Comparison of ENCODE assay signal across 1 cellular context in the genomic region with DNA sequence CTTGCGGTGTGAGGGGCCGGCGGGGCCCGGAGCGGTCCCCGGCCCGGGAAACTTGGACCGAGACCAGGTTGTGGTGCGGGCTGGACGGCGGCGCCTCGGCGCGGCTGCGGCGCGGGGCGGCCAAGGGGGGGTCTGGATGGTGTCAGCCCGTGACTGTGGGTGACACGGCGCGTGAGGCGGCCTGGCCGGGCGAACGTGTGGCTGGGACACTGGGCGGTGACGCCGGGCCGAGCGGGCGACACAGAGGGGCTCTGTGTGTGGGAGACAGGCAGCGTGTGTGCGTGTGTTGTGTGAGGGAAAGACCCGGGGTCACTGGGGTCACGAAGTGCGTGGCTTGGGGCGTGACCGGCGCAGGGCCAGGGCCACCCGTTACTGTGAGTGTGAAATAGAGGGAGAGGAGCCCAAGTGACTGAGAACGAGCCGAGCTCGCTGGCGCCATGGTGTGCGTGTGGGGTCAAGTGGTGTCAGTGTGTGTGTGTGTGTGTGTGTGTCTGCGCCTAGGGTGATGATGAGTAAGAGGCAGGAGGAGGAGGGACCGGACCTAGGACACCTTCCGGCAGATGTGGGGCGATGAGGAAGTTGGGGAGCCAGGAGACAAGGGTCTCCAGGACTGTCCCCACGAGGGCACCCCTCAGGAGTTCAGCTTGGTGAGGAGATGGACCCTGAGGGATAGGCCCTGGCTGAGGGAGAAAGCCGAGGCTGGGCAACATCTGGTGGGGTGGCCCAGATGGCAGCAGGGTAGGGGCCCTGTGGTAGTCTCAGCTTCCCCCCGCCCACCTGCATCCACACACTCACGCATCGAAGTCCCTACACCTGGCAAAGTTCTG.
A peak's percentile ranks its signal among the peaks of the same experiment; 100 is the strongest.
TF ChIP-seq lines count a peak whose summit lies in the region.

No MANE protein-coding gene starts in this region.

TF ChIP-seq in HEK293, 187 proteins besides CTCF, POLR2A, EP300 and RAD21 (continued from another document and continues in another):
- TF ChIP-seq ZNF433 (tag by site-specific recombination; IDR thresholded peaks at IDR 0.05; ENCODE audit: low read depth): no peak
- no peak for TF ChIP-seq ZNF529 (tag by site-specific recombination; IDR thresholded peaks at IDR 0.05; ENCODE audit: insufficient replicate concordance)
- TF ChIP-seq, protein P1, sequence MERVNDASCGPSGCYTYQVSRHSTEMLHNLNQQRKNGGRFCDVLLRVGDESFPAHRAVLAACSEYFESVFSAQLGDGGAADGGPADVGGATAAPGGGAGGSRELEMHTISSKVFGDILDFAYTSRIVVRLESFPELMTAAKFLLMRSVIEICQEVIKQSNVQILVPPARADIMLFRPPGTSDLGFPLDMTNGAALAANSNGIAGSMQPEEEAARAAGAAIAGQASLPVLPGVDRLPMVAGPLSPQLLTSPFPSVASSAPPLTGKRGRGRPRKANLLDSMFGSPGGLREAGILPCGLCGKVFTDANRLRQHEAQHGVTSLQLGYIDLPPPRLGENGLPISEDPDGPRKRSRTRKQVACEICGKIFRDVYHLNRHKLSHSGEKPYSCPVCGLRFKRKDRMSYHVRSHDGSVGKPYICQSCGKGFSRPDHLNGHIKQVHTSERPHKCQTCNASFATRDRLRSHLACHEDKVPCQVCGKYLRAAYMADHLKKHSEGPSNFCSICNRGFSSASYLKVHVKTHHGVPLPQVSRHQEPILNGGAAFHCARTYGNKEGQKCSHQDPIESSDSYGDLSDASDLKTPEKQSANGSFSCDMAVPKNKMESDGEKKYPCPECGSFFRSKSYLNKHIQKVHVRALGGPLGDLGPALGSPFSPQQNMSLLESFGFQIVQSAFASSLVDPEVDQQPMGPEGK (tag by site-specific recombination; IDR thresholded peaks at IDR 0.05): peak; percentile 92
- TF ChIP-seq ZNF350 (tag by site-specific recombination; IDR thresholded peaks at IDR 0.05): no peak
- peak; percentile 55 for TF ChIP-seq WT1 (tag by site-specific recombination; IDR thresholded peaks at IDR 0.05)
- TF ChIP-seq ZNF654 (tag by site-specific recombination; IDR thresholded peaks at IDR 0.05; ENCODE audit: low read depth): no peak
- TF ChIP-seq, protein P2, sequence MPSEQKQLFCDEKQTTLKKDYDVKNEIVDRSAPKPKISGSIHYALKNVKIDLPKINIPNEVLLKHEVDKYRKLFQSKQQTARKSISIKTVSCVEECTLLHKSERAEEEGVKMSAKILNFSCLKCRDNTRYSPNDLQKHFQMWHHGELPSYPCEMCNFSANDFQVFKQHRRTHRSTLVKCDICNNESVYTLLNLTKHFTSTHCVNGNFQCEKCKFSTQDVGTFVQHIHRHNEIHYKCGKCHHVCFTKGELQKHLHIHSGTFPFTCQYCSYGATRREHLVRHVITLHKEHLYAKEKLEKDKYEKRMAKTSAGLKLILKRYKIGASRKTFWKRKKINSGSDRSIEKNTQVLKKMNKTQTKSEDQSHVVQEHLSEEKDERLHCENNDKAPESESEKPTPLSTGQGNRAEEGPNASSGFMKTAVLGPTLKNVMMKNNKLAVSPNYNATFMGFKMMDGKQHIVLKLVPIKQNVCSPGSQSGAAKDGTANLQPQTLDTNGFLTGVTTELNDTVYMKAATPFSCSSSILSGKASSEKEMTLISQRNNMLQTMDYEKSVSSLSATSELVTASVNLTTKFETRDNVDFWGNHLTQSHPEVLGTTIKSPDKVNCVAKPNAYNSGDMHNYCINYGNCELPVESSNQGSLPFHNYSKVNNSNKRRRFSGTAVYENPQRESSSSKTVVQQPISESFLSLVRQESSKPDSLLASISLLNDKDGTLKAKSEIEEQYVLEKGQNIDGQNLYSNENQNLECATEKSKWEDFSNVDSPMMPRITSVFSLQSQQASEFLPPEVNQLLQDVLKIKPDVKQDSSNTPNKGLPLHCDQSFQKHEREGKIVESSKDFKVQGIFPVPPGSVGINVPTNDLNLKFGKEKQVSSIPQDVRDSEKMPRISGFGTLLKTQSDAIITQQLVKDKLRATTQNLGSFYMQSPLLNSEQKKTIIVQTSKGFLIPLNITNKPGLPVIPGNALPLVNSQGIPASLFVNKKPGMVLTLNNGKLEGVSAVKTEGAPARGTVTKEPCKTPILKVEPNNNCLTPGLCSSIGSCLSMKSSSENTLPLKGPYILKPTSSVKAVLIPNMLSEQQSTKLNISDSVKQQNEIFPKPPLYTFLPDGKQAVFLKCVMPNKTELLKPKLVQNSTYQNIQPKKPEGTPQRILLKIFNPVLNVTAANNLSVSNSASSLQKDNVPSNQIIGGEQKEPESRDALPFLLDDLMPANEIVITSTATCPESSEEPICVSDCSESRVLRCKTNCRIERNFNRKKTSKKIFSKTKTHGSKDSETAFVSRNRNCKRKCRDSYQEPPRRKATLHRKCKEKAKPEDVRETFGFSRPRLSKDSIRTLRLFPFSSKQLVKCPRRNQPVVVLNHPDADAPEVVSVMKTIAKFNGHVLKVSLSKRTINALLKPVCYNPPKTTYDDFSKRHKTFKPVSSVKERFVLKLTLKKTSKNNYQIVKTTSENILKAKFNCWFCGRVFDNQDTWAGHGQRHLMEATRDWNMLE (tag by site-specific recombination; conservative IDR thresholded peaks at IDR 0.05; ENCODE audit: low read depth): no peak
- TF ChIP-seq, protein P3, sequence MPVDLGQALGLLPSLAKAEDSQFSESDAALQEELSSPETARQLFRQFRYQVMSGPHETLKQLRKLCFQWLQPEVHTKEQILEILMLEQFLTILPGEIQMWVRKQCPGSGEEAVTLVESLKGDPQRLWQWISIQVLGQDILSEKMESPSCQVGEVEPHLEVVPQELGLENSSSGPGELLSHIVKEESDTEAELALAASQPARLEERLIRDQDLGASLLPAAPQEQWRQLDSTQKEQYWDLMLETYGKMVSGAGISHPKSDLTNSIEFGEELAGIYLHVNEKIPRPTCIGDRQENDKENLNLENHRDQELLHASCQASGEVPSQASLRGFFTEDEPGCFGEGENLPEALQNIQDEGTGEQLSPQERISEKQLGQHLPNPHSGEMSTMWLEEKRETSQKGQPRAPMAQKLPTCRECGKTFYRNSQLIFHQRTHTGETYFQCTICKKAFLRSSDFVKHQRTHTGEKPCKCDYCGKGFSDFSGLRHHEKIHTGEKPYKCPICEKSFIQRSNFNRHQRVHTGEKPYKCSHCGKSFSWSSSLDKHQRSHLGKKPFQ (tag by site-specific recombination; IDR thresholded peaks at IDR 0.05): 0 out of 2 replicates have a peak, but pooled peaks have one; percentile 48
- TF ChIP-seq ZNF701 (tag by site-specific recombination; IDR thresholded peaks at IDR 0.05): no peak
- TF ChIP-seq ZNF174 (tag by site-specific recombination; IDR thresholded peaks at IDR 0.05): no peak
- no peak for TF ChIP-seq ZNF521 (tag by site-specific recombination; IDR thresholded peaks at IDR 0.05)
- no peak for TF ChIP-seq ZNF747 (tag by site-specific recombination; IDR thresholded peaks at IDR 0.05)
- TF ChIP-seq, protein P4, sequence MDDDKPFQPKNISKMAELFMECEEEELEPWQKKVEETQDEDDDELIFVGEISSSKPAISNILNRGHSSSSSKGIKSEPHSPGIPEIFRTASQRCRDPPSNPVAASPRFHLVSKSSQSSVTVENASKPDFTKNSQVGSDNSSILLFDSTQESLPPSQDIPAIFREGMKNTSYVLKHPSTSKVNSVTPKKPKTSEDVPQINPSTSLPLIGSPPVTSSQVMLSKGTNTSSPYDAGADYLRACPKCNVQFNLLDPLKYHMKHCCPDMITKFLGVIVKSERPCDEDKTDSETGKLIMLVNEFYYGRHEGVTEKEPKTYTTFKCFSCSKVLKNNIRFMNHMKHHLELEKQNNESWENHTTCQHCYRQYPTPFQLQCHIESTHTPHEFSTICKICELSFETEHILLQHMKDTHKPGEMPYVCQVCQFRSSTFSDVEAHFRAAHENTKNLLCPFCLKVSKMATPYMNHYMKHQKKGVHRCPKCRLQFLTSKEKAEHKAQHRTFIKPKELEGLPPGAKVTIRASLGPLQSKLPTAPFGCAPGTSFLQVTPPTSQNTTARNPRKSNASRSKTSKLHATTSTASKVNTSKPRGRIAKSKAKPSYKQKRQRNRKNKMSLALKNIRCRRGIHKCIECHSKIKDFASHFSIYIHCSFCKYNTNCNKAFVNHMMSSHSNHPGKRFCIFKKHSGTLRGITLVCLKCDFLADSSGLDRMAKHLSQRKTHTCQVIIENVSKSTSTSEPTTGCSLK (tag by site-specific recombination; IDR thresholded peaks at IDR 0.05): no peak
- no peak for TF ChIP-seq ZNF416 (tag by site-specific recombination; IDR thresholded peaks at IDR 0.05)
- TF ChIP-seq REPIN1 (tag by site-specific recombination; IDR thresholded peaks at IDR 0.05; ENCODE audit: low read depth): no peak
- no peak for TF ChIP-seq ZNF623 (tag by site-specific recombination; IDR thresholded peaks at IDR 0.05)
- TF ChIP-seq, protein P5, sequence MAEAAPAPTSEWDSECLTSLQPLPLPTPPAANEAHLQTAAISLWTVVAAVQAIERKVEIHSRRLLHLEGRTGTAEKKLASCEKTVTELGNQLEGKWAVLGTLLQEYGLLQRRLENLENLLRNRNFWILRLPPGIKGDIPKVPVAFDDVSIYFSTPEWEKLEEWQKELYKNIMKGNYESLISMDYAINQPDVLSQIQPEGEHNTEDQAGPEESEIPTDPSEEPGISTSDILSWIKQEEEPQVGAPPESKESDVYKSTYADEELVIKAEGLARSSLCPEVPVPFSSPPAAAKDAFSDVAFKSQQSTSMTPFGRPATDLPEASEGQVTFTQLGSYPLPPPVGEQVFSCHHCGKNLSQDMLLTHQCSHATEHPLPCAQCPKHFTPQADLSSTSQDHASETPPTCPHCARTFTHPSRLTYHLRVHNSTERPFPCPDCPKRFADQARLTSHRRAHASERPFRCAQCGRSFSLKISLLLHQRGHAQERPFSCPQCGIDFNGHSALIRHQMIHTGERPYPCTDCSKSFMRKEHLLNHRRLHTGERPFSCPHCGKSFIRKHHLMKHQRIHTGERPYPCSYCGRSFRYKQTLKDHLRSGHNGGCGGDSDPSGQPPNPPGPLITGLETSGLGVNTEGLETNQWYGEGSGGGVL (tag by site-specific recombination; IDR thresholded peaks at IDR 0.05): peak; percentile 92
- no peak for TF ChIP-seq HOXA7 (CRISPR knock-in tag; IDR thresholded peaks at IDR 0.05; ENCODE audit: borderline replicate concordance)
- TF ChIP-seq KLF16 (tag by site-specific recombination; IDR thresholded peaks at IDR 0.05): peak; percentile 72
- peak; percentile 66; the same call in 1 of the 2 replicates for TF ChIP-seq ZBTB20 (tag by site-specific recombination; IDR thresholded peaks at IDR 0.05)
- TF ChIP-seq ZNF121 (tag by site-specific recombination; IDR thresholded peaks at IDR 0.05): no peak
- peak; percentile 97 for TF ChIP-seq GLIS2 (tag by site-specific recombination; IDR thresholded peaks at IDR 0.05)
- peak; percentile 91 for TF ChIP-seq ZFHX2 (tag by site-specific recombination; conservative IDR thresholded peaks at IDR 0.05)
- TF ChIP-seq ZNF48 (tag by site-specific recombination; IDR thresholded peaks at IDR 0.05): no peak
- TF ChIP-seq ZNF670 (tag by site-specific recombination; IDR thresholded peaks at IDR 0.05; ENCODE audit: low read depth): no peak
- TF ChIP-seq GLI2 (tag by site-specific recombination; IDR thresholded peaks at IDR 0.05; ENCODE audit: borderline replicate concordance, low read depth): no peak
- peak; percentile 92 for TF ChIP-seq ZIC2 (tag by site-specific recombination; IDR thresholded peaks at IDR 0.05)
- no peak for TF ChIP-seq ZFP41 (tag by site-specific recombination; IDR thresholded peaks at IDR 0.05; ENCODE audit: borderline replicate concordance)
- no peak for TF ChIP-seq ZNF785 (tag by site-specific recombination; IDR thresholded peaks at IDR 0.05)
- TF ChIP-seq ZNF530 (tag by site-specific recombination; IDR thresholded peaks at IDR 0.05; ENCODE audit: low read depth): no peak
- TF ChIP-seq ZNF555 (tag by site-specific recombination; conservative IDR thresholded peaks at IDR 0.05): no peak
- no peak for TF ChIP-seq SCRT1 (tag by site-specific recombination; IDR thresholded peaks at IDR 0.05; ENCODE audit: borderline replicate concordance)
- TF ChIP-seq, protein P6, sequence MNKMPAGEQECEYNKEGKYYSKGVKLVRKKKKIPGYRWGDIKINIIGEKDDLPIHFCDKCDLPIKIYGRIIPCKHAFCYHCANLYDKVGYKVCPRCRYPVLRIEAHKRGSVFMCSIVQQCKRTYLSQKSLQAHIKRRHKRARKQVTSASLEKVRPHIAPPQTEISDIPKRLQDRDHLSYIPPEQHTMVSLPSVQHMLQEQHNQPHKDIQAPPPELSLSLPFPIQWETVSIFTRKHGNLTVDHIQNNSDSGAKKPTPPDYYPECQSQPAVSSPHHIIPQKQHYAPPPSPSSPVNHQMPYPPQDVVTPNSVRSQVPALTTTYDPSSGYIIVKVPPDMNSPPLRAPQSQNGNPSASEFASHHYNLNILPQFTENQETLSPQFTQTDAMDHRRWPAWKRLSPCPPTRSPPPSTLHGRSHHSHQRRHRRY (tag by site-specific recombination; IDR thresholded peaks at IDR 0.05): peak; percentile 71; the same call in 1 of the 2 replicates
- no peak; the same call in 1 of the 2 replicates for TF ChIP-seq YY1 (tag by site-specific recombination; IDR thresholded peaks at IDR 0.05)
- peak; percentile 91 for TF ChIP-seq ZBTB48 (tag by site-specific recombination; IDR thresholded peaks at IDR 0.05)
- TF ChIP-seq TCF7L2 (IDR thresholded peaks at IDR 0.05; ENCODE audit: borderline replicate concordance, low read depth, low read length): no peak
- no peak for TF ChIP-seq SCRT2 (tag by site-specific recombination; IDR thresholded peaks at IDR 0.05)
- peak; percentile 27; the same call in 1 of the 2 replicates for TF ChIP-seq ZBTB17 (tag by site-specific recombination; IDR thresholded peaks at IDR 0.05)
- TF ChIP-seq ZNF366 (tag by site-specific recombination; conservative IDR thresholded peaks at IDR 0.05): peak; percentile 73
- TF ChIP-seq ZSCAN30 (tag by site-specific recombination; IDR thresholded peaks at IDR 0.05): no peak
- peak; percentile 90 for TF ChIP-seq GLIS1 (tag by site-specific recombination; IDR thresholded peaks at IDR 0.05)
- TF ChIP-seq, protein P7, sequence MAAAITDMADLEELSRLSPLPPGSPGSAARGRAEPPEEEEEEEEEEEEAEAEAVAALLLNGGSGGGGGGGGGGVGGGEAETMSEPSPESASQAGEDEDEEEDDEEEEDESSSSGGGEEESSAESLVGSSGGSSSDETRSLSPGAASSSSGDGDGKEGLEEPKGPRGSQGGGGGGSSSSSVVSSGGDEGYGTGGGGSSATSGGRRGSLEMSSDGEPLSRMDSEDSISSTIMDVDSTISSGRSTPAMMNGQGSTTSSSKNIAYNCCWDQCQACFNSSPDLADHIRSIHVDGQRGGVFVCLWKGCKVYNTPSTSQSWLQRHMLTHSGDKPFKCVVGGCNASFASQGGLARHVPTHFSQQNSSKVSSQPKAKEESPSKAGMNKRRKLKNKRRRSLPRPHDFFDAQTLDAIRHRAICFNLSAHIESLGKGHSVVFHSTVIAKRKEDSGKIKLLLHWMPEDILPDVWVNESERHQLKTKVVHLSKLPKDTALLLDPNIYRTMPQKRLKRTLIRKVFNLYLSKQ (tag by site-specific recombination; IDR thresholded peaks at IDR 0.05; ENCODE audit: borderline replicate concordance): no peak
